Comparison of ENCODE assay signal across 1 cellular context in genomic region chr9:71911061-71911907, GRCh38.
TF ChIP-seq lines count a peak whose summit lies in the region.

ABHD17B (minus strand) TSS chr9:71911193; CDS start chr9:71875080, 36,113 bp downstream.
C9orf85 (plus strand) TSS chr9:71911639; CDS start chr9:71911735, 96 bp downstream.

TF ChIP-seq in K562, 482 proteins besides CTCF, POLR2A, EP300 and RAD21 (continued from another document and continues in another):
- TF ChIP-seq CHD7 (IDR thresholded peaks at IDR 0.05; ENCODE audit: low read depth, low read length) = no peak
- TF ChIP-seq ZNF239 (CRISPR knock-in tag; IDR thresholded peaks at IDR 0.05) = no peak
- TF ChIP-seq ZC3H11A (IDR thresholded peaks at IDR 0.05; ENCODE audit: low read depth, low read length) = no peak
- TF ChIP-seq JUNB (CRISPR knock-in tag; conservative IDR thresholded peaks at IDR 0.05) = no peak
- peak; percentile 75 to 80 for TF ChIP-seq E2F6 (IDR thresholded peaks at IDR 0.05; ENCODE audit: borderline replicate concordance in 1 of 2, extremely low read depth in 1 of 2, insufficient read depth in 1 of 2, insufficient read length in 1 of 2, low read depth in 1 of 2, low read length in 1 of 2, poor library complexity in 1 of 2, severe bottlenecking in 1 of 2)
- peak; percentile 14 to 70; a peak in 3 of 4 replicates for TF ChIP-seq MAZ (CRISPR knock-in tag; conservative IDR thresholded peaks at IDR 0.05 in 1 of 2, IDR thresholded peaks at IDR 0.05 in 1 of 2)
- 0 out of 4 replicates have a peak, but pooled peaks of 1 of the 2 experiments have one; percentile 70 for TF ChIP-seq MLLT1 (IDR thresholded peaks at IDR 0.05)
- TF ChIP-seq NR2C1 (IDR thresholded peaks at IDR 0.05) = peak; percentile 99
- peak; percentile 99 for TF ChIP-seq NR2C1 (tag; IDR thresholded peaks at IDR 0.05)
- 0 out of 2 replicates have a peak, but pooled peaks have one; percentile 7 for TF ChIP-seq ELF4 (CRISPR knock-in tag; IDR thresholded peaks at IDR 0.05)
- TF ChIP-seq ZNF740 (CRISPR knock-in tag; IDR thresholded peaks at IDR 0.05) = no peak
- TF ChIP-seq ZNF740 (tag; IDR thresholded peaks at IDR 0.05) = no peak
- peak; percentile 90 for TF ChIP-seq FOS (IDR thresholded peaks at IDR 0.05; ENCODE audit: extremely low read depth, insufficient read length)
- TF ChIP-seq ASH1L (IDR thresholded peaks at IDR 0.05; ENCODE audit: borderline replicate concordance, low read depth, partially characterized antibody) = peak; percentile 85
- peak; percentile 92 to 93 for TF ChIP-seq NRF1 (conservative IDR thresholded peaks at IDR 0.05 in 1 of 2, IDR thresholded peaks at IDR 0.05 in 1 of 2)
- TF ChIP-seq ELF2 (CRISPR knock-in tag; IDR thresholded peaks at IDR 0.05) = peak; percentile 58
- TF ChIP-seq TAF1 (IDR thresholded peaks at IDR 0.05; ENCODE audit: control insufficient read depth, extremely low read depth, insufficient read depth, low read length, severe bottlenecking) = peak; percentile 94
- peak; percentile 38; the same call in 1 of the 2 replicates for TF ChIP-seq ZEB2 (IDR thresholded peaks at IDR 0.05)
- no peak for TF ChIP-seq ZNF77 (CRISPR knock-in tag; IDR thresholded peaks at IDR 0.05)
- TF ChIP-seq TBP (optimal IDR thresholded peaks at IDR 0.05; ENCODE audit: low read depth, low read length) = peak; percentile 96
- TF ChIP-seq POLR2H (tag; IDR thresholded peaks at IDR 0.05; ENCODE audit: low read depth) = peak; percentile 90
- peak; percentile 16; the same call in 1 of the 2 replicates for TF ChIP-seq MITF (IDR thresholded peaks at IDR 0.05)
- no peak for TF ChIP-seq CCAR2 (IDR thresholded peaks at IDR 0.05; ENCODE audit: low read depth, low read length)
- TF ChIP-seq SOX6 (IDR thresholded peaks at IDR 0.05) = no peak
- peak in 1 of 2 experiments; percentile 75; a peak in 1 of 4 replicates for TF ChIP-seq HDAC1 (IDR thresholded peaks at IDR 0.05)
- peak; percentile 68 for TF ChIP-seq RBM25 (IDR thresholded peaks at IDR 0.05; ENCODE audit: low read depth, low read length, severe bottlenecking)
- TF ChIP-seq CHD2 (IDR thresholded peaks at IDR 0.05; ENCODE audit: low read depth, low read length) = peak; percentile 64
- no peak for TF ChIP-seq MED1 (CRISPR knock-in tag; IDR thresholded peaks at IDR 0.05; ENCODE audit: borderline replicate concordance)
- peak in 1 of 2 experiments; percentile 52; a peak in 1 of 3 replicates for TF ChIP-seq CBX3 (IDR thresholded peaks at IDR 0.05; ENCODE audit: borderline replicate concordance in 1 of 2, low read length in 2 of 2)
- TF ChIP-seq ID3 (CRISPR knock-in tag; IDR thresholded peaks at IDR 0.05) = no peak
- TF ChIP-seq ID3 (tag; IDR thresholded peaks at IDR 0.05) = no peak
- TF ChIP-seq ZNF41 (CRISPR knock-in tag; conservative IDR thresholded peaks at IDR 0.05) = no peak
- peak; percentile 64 for TF ChIP-seq PML (IDR thresholded peaks at IDR 0.05; ENCODE audit: low read length)
- no peak for TF ChIP-seq POLR3G (IDR thresholded peaks at IDR 0.05; ENCODE audit: extremely low read depth, insufficient read length, insufficient replicate concordance)
- TF ChIP-seq NBN (IDR thresholded peaks at IDR 0.05; ENCODE audit: low read depth) = no peak
- peak; percentile 96 for TF ChIP-seq RAD51 (IDR thresholded peaks at IDR 0.05; ENCODE audit: borderline replicate concordance, low read depth)
- peak; percentile 89 for TF ChIP-seq PRDM10 (IDR thresholded peaks at IDR 0.05; ENCODE audit: partially characterized antibody)
- 0 out of 2 replicates have a peak, but pooled peaks have one; percentile 12 for TF ChIP-seq ESRRA (IDR thresholded peaks at IDR 0.05; ENCODE audit: borderline replicate concordance, low read depth)
- no peak for TF ChIP-seq ZNF707 (CRISPR knock-in tag; conservative IDR thresholded peaks at IDR 0.05)
- TF ChIP-seq DIDO1 (tag; IDR thresholded peaks at IDR 0.05; ENCODE audit: low read depth) = peak; percentile 79
- peak; percentile 96 for TF ChIP-seq USF1 (CRISPR knock-in tag; IDR thresholded peaks at IDR 0.05)
- no peak for TF ChIP-seq KAT2B (IDR thresholded peaks at IDR 0.05; ENCODE audit: low read depth, low read length)
- TF ChIP-seq NFIC (IDR thresholded peaks at IDR 0.05) = peak; percentile 58
